1 cellular context compared by ENCODE assay signal in the genomic region with DNA sequence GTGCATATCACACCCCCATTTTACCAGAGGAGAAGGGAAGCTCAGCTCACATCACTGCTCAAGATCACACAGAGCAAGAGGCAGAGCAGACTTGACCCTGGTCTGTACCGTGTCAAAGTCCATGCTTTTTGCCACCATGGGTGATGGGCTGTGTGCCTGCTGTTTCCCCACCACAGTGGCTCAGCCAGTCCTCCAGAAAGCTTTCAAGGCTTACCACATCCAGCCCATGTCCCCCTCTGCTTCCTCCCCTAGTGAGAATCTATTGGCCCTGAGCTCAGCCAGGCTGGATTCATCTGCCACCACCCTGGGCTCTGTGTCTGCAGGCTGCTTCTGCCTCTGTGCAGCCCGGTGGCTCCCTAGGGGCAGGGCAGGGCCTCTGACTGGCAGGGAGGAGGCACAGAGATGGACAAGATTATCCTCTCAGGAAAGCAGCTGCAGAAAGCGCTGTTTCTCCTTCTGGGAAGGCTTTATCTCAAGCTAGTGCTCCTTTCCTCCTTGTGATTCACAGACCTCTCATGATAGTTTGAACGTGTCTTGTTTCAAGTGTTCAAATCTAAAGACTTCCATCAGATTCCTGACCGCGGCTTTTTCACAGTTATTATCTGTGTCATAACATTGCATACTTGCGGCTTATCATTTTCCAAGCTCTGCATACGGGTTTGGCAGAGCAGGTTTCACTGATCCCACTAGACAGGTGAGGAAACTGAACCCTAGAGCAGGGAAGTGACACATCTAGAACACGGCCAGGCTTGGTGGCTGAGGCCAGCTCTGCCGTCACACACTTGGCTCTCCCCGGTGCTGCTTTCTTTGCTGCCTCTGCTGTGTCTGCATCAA.
TF ChIP-seq lines count a peak whose summit lies in the region.

No MANE protein-coding gene starts in this region.

TF ChIP-seq in GM12878, 131 proteins besides CTCF, POLR2A, EP300 and RAD21 (continued from another document):
- TF ChIP-seq, protein P1, sequence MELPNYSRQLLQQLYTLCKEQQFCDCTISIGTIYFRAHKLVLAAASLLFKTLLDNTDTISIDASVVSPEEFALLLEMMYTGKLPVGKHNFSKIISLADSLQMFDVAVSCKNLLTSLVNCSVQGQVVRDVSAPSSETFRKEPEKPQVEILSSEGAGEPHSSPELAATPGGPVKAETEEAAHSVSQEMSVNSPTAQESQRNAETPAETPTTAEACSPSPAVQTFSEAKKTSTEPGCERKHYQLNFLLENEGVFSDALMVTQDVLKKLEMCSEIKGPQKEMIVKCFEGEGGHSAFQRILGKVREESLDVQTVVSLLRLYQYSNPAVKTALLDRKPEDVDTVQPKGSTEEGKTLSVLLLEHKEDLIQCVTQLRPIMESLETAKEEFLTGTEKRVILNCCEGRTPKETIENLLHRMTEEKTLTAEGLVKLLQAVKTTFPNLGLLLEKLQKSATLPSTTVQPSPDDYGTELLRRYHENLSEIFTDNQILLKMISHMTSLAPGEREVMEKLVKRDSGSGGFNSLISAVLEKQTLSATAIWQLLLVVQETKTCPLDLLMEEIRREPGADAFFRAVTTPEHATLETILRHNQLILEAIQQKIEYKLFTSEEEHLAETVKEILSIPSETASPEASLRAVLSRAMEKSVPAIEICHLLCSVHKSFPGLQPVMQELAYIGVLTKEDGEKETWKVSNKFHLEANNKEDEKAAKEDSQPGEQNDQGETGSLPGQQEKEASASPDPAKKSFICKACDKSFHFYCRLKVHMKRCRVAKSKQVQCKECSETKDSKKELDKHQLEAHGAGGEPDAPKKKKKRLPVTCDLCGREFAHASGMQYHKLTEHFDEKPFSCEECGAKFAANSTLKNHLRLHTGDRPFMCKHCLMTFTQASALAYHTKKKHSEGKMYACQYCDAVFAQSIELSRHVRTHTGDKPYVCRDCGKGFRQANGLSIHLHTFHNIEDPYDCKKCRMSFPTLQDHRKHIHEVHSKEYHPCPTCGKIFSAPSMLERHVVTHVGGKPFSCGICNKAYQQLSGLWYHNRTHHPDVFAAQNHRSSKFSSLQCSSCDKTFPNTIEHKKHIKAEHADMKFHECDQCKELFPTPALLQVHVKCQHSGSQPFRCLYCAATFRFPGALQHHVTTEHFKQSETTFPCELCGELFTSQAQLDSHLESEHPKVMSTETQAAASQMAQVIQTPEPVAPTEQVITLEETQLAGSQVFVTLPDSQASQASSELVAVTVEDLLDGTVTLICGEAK (IDR thresholded peaks at IDR 0.05; ENCODE audit: borderline replicate concordance), result no peak
- TF ChIP-seq CEBPB (IDR thresholded peaks at IDR 0.05; ENCODE audit: borderline replicate concordance in 1 of 2, low read depth in 2 of 2, low read length in 2 of 2) (no peak), SUPT20H (IDR thresholded peaks at IDR 0.05; ENCODE audit: borderline replicate concordance, control insufficient read depth, low read depth, low read length) (no peak), SIX5 (IDR thresholded peaks at IDR 0.05; ENCODE audit: low read depth, low read length, severe bottlenecking) (no peak), GABPA (IDR thresholded peaks at IDR 0.05; ENCODE audit: low read depth) (no peak), SRF (IDR thresholded peaks at IDR 0.05; ENCODE audit: low read depth in 2 of 2, low read length in 2 of 2) (no peak)
- TF ChIP-seq, protein P2, sequence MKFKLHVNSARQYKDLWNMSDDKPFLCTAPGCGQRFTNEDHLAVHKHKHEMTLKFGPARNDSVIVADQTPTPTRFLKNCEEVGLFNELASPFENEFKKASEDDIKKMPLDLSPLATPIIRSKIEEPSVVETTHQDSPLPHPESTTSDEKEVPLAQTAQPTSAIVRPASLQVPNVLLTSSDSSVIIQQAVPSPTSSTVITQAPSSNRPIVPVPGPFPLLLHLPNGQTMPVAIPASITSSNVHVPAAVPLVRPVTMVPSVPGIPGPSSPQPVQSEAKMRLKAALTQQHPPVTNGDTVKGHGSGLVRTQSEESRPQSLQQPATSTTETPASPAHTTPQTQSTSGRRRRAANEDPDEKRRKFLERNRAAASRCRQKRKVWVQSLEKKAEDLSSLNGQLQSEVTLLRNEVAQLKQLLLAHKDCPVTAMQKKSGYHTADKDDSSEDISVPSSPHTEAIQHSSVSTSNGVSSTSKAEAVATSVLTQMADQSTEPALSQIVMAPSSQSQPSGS (IDR thresholded peaks at IDR 0.05; ENCODE audit: low read length), result no peak
